31 cellular contexts compared by ENCODE assay signal in genomic region chr7:70266186-70266585, GRCh38.
"Had no signal": no experiment of that assay in that cellular context is flagged by ENCODE, and none has a peak within 500 bp of the region (broad histone marks: within the 10 kb centered on the region; RNA-seq: fewer than 3 reads in every experiment).

No MANE protein-coding gene starts in this region.

- H3K27ac Mint-ChIP-seq: activated CD4-positive, alpha-beta T cell treated with anti-CD3 and anti-CD28 coated beads, Interleukin-2, amount 10 ng/mL, durations not matched to agents 24 days and 14 days; activated CD8-positive, alpha-beta T cell treated with anti-CD3 and anti-CD28 coated beads for 36 hours; activated naive CD4-positive, alpha-beta T cell treated with anti-CD3 and anti-CD28 coated beads, Interleukin-2, amount 50 U/mL, for 24 hours; activated naive CD8-positive, alpha-beta T cell treated with anti-CD3 and anti-CD28 coated beads, Interleukin-2, amount 10 ng/mL, durations not matched to agents 7 days and 5 days; activated T-cell treated with anti-CD3 and anti-CD28 coated beads, Interleukin-2, amount 50 U/mL, for 72 hours; activated T-helper 17 cell treated with anti-CD3 and anti-CD28 coated beads, Interleukin-2, amount 50 U/mL, for 72 hours; T-helper 1 cell treated with Interleukin-12 subunit alpha and Interleukin-12 subunit beta and Interleukin-4 antibody, amounts not matched to agents 30 μg/mL and 1 μg/mL, for 36 hours; T-helper 2 cell treated with Interferon-gamma antibody and Interleukin-4, amounts not matched to agents 5 μg/mL and 100 μg/mL, for 36 hours had no signal

- H3K9me3 Mint-ChIP-seq: activated CD4-positive, alpha-beta T cell treated with anti-CD3 and anti-CD28 coated beads, Interleukin-2, amount 10 ng/mL, durations not matched to agents 24 days and 14 days; activated CD8-positive, alpha-beta T cell treated with anti-CD3 and anti-CD28 coated beads for 36 hours; activated naive CD8-positive, alpha-beta T cell treated with anti-CD3 and anti-CD28 coated beads, Interleukin-2, amount 10 ng/mL, durations not matched to agents 7 days and 5 days; activated T-cell treated with anti-CD3 and anti-CD28 coated beads, Interleukin-2, amount 50 U/mL, for 72 hours; brain; T-helper 1 cell treated with Interleukin-12 subunit alpha and Interleukin-12 subunit beta and Interleukin-4 antibody, amounts not matched to agents 30 μg/mL and 1 μg/mL, for 36 hours; T-helper 2 cell treated with Interferon-gamma antibody and Interleukin-4, amounts not matched to agents 5 μg/mL and 100 μg/mL, for 36 hours had no signal

- H3K4me3 ChIP-seq: adrenal gland, SJSA1 had no signal

- DNase-seq: activated CD4-positive, alpha-beta T cell treated with anti-CD3 and anti-CD28 coated beads, Interleukin-2, amount 10 ng/mL, durations not matched to agents 24 days and 14 days; activated CD4-positive, alpha-beta T cell treated with anti-CD3 and anti-CD28 coated beads, Interleukin-2, amount 50 U/mL, for 4 hours; activated CD8-positive, alpha-beta T cell treated with anti-CD3 and anti-CD28 coated beads for 36 hours; activated effector memory CD4-positive, alpha-beta T cell treated with anti-CD3 and anti-CD28 coated beads, Interleukin-2, amount 50 U/mL, for 16 hours; activated naive CD4-positive, alpha-beta T cell; activated naive CD8-positive, alpha-beta T cell treated with anti-CD3 and anti-CD28 coated beads, Interleukin-2, amount 10 ng/mL, durations not matched to agents 7 days and 5 days; activated T-cell treated with anti-CD3 and anti-CD28 coated beads, Interleukin-2, amount 50 U/mL, for 1 hour; activated T-cell treated with anti-CD3 and anti-CD28 coated beads, Interleukin-2, amount 50 U/mL, for 72 hours; adrenal gland; anterior cingulate cortex; MM.1S; MV-4-11; NCI-H1092; NCI-H1436 treated with DMSO at 0.1 percent for 48 hours; NCI-H1694 treated with DMSO at 0.1 percent for 48 hours; NCI-H2029; NCI-H510A; NCI-H526; NCI-H748 treated with DMSO at 0.1 percent for 48 hours; NK-92 treated with Interleukin-12 subunit alpha and Interleukin-12 subunit beta, amount 100 ng/mL, for 24 hours; OCI-M1; SHP77 treated with DMSO at 0.1 percent for 48 hours; SK-N-SH had no signal

- H3K36me3 Mint-ChIP-seq: activated naive CD4-positive, alpha-beta T cell treated with anti-CD3 and anti-CD28 coated beads, Interleukin-2, amount 50 U/mL, for 24 hours; activated naive CD8-positive, alpha-beta T cell treated with anti-CD3 and anti-CD28 coated beads, Interleukin-2, amount 10 ng/mL, durations not matched to agents 7 days and 5 days; brain had no signal

- H3K4me1 Mint-ChIP-seq: activated CD4-positive, alpha-beta T cell treated with anti-CD3 and anti-CD28 coated beads, Interleukin-2, amount 10 ng/mL, durations not matched to agents 24 days and 14 days; activated naive CD4-positive, alpha-beta T cell treated with anti-CD3 and anti-CD28 coated beads, Interleukin-2, amount 50 U/mL, for 24 hours; activated naive CD8-positive, alpha-beta T cell treated with anti-CD3 and anti-CD28 coated beads, Interleukin-2, amount 10 ng/mL, durations not matched to agents 7 days and 5 days; activated T-helper 17 cell treated with anti-CD3 and anti-CD28 coated beads, Interleukin-2, amount 50 U/mL, for 72 hours had no signal

- ATAC-seq: activated CD8-positive, alpha-beta T cell treated with anti-CD3 and anti-CD28 coated beads for 36 hours; activated T-cell treated with anti-CD3 and anti-CD28 coated beads, Interleukin-2, amount 50 U/mL, for 72 hours; activated T-helper 17 cell treated with anti-CD3 and anti-CD28 coated beads, Interleukin-2, amount 50 U/mL, for 72 hours had no signal

- FAIRE-seq: bronchial epithelial cell, TTC549 had no signal

- H3K4me3 Mint-ChIP-seq: activated CD4-positive, alpha-beta T cell treated with anti-CD3 and anti-CD28 coated beads, Interleukin-2, amount 10 ng/mL, durations not matched to agents 24 days and 14 days; activated CD8-positive, alpha-beta T cell treated with anti-CD3 and anti-CD28 coated beads for 36 hours; activated naive CD4-positive, alpha-beta T cell treated with anti-CD3 and anti-CD28 coated beads, Interleukin-2, amount 50 U/mL, for 24 hours; activated naive CD8-positive, alpha-beta T cell treated with anti-CD3 and anti-CD28 coated beads, Interleukin-2, amount 10 ng/mL, durations not matched to agents 7 days and 5 days; activated T-cell treated with anti-CD3 and anti-CD28 coated beads, Interleukin-2, amount 50 U/mL, for 72 hours; activated T-helper 17 cell treated with anti-CD3 and anti-CD28 coated beads, Interleukin-2, amount 50 U/mL, for 72 hours; brain; T-helper 1 cell treated with Interleukin-12 subunit alpha and Interleukin-12 subunit beta and Interleukin-4 antibody, amounts not matched to agents 30 μg/mL and 1 μg/mL, for 36 hours; T-helper 2 cell treated with Interferon-gamma antibody and Interleukin-4, amounts not matched to agents 5 μg/mL and 100 μg/mL, for 36 hours had no signal

- H3K27me3 Mint-ChIP-seq: activated CD4-positive, alpha-beta T cell treated with anti-CD3 and anti-CD28 coated beads, Interleukin-2, amount 10 ng/mL, durations not matched to agents 24 days and 14 days; activated naive CD4-positive, alpha-beta T cell treated with anti-CD3 and anti-CD28 coated beads, Interleukin-2, amount 50 U/mL, for 24 hours; activated T-helper 17 cell treated with anti-CD3 and anti-CD28 coated beads, Interleukin-2, amount 50 U/mL, for 72 hours; brain had no signal
